ENCODE assay signal across 2 cellular contexts in the genomic region with DNA sequence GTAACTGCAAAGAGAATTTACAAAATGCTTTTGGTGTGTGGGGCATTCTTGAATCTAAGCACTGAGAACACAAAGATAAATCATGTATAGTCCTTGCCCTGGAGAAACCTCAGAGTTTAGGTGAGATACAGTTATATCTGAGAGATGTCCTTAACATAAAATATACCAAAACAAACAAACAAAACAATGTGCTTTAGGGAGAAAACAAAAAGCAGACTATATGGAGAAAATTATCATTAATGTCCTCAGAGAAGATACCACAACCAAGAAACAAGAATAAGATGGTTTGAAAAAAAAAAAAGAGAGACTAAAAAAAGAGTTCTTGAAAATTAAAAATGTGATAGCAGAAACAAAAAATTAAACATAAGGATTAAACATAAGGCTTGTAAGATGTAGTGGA.
TF ChIP-seq lines count a peak whose summit lies in the region.

No MANE protein-coding gene starts in this region.

TF ChIP-seq in HEK293, 187 proteins besides CTCF, POLR2A, EP300 and RAD21 (continued from another document):
- TF ChIP-seq, protein P1, sequence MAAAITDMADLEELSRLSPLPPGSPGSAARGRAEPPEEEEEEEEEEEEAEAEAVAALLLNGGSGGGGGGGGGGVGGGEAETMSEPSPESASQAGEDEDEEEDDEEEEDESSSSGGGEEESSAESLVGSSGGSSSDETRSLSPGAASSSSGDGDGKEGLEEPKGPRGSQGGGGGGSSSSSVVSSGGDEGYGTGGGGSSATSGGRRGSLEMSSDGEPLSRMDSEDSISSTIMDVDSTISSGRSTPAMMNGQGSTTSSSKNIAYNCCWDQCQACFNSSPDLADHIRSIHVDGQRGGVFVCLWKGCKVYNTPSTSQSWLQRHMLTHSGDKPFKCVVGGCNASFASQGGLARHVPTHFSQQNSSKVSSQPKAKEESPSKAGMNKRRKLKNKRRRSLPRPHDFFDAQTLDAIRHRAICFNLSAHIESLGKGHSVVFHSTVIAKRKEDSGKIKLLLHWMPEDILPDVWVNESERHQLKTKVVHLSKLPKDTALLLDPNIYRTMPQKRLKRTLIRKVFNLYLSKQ (tag by site-specific recombination; IDR thresholded peaks at IDR 0.05; ENCODE audit: borderline replicate concordance), result no peak
- TF ChIP-seq ZNF664 (tag by site-specific recombination; IDR thresholded peaks at IDR 0.05), result 0 out of 2 replicates have a peak, but pooled peaks have one; percentile 57

TF ChIP-seq in GM23338, 12 proteins besides CTCF, POLR2A, EP300 and RAD21 (continued from another document):
- TF ChIP-seq POLR2AphosphoS5 (IDR thresholded peaks at IDR 0.05; ENCODE audit: low read depth) (no peak), JUNB (IDR thresholded peaks at IDR 0.05; ENCODE audit: unreplicated experiment) (no peak), CREB1 (CRISPR knock-in tag; IDR thresholded peaks at IDR 0.05; ENCODE audit: low read depth) (no peak)
